Comparison of ENCODE assay signal across 8 cellular contexts in genomic region chr2:127479219-127479825, GRCh38. TPM values are rescaled to one million over a fixed set of nuclear protein-coding genes. Genes with fewer than 3 reads are reported as not detected.
DNase-seq lines count a peak whose midpoint lies in the region; ATAC-seq and TF ChIP-seq lines count a peak whose summit lies in the region.

No MANE protein-coding gene starts in this region.

- peaks cover 9% of the 10 kb centered on the region for H3K9me3 Mint-ChIP-seq in activated CD8-positive, alpha-beta T cell treated with anti-CD3 and anti-CD28 coated beads for 36 hours

- H3K4me1 ChIP-seq in heart right ventricle (no peaks in the 10 kb centered on the region), gastrocnemius medialis (no peaks in the 10 kb centered on the region)
- no peaks in the 10 kb centered on the region for H3K4me1 ChIP-seq in effector memory CD4-positive, alpha-beta T cell (ENCODE audit: control insufficient read depth, insufficient read depth, low read length, poor library complexity, severe bottlenecking)

- peaks cover 0 to 12% (median 0%) of the 10 kb centered on the region in 11 donors for H3K9me3 ChIP-seq in heart right ventricle
- no peaks in the 10 kb centered on the region for H3K9me3 ChIP-seq in gastrocnemius medialis
- no peaks in the 10 kb centered on the region for H3K9me3 ChIP-seq in effector memory CD4-positive, alpha-beta T cell (ENCODE audit: control insufficient read depth, low read length)

- ATAC-seq in activated CD8-positive, alpha-beta T cell treated with anti-CD3 and anti-CD28 coated beads for 36 hours: peak; percentile 60
- ATAC-seq in heart right ventricle: peak in 6 of 8 donors; percentile 43 to 65 (median 55)
- peak in 1 of 2 donors; percentile 62 for ATAC-seq in gastrocnemius medialis
- no peak for ATAC-seq in HG02642 (IDR thresholded peaks at IDR 0.05; ENCODE audit: poor library complexity, unreplicated experiment)

- H3K36me3 Mint-ChIP-seq in activated CD8-positive, alpha-beta T cell treated with anti-CD3 and anti-CD28 coated beads for 36 hours (ENCODE audit: low read depth): peaks cover 30% of the 10 kb centered on the region

- DNase-seq in Ammon's horn (ENCODE audit: low spot score) (peak; percentile 69), GM19238 (ENCODE audit: insufficient read length, low spot score) (peak; percentile 17), NCI-H2029 treated with DMSO at 0.1 percent for 48 hours (lab: John Stamatoyannopoulos, UW) (peak; percentile 36), heart right ventricle (no peak), gastrocnemius medialis (no peak)
- no peak for DNase-seq in activated CD8-positive, alpha-beta T cell treated with anti-CD3 and anti-CD28 coated beads for 36 hours
- no peak for DNase-seq in effector memory CD4-positive, alpha-beta T cell

- no peak overlapping the region for H3K27ac Mint-ChIP-seq in activated CD8-positive, alpha-beta T cell treated with anti-CD3 and anti-CD28 coated beads for 36 hours

- in situ Hi-C loops in gastrocnemius medialis (cut with MboI; ENCODE audit: low sequenced_read_pairs in 4 of 4): loop anchor here in 3 of 4 donors (10.0 to 25.0 kb wide), 2 partner anchors 142 to 155 kb away; no protein-coding TSS in a partner anchor

- intact Hi-C loops in activated CD8-positive, alpha-beta T cell treated with anti-CD3 and anti-CD28 coated beads for 36 hours (cut with micrococcal nuclease): no loop called here
- intact Hi-C loops in heart right ventricle (cut with DNase I): loop anchor here in 8 of 10 donors (2.0 to 10.0 kb wide), 4 partner anchors 152 to 157 kb away; no protein-coding TSS in a partner anchor
- intact Hi-C loops in gastrocnemius medialis (cut with DNase I; ENCODE audit: low total_unique reads): loop anchor here (5.0 to 10.0 kb wide), 3 partner anchors 122 to 285 kb away; no protein-coding TSS in a partner anchor

- 53 to 58% methylated on average over 5 of the region's 5 CpGs for WGBS in heart right ventricle, 2 donors

- H3K27ac ChIP-seq in heart right ventricle: no peak overlapping the region
- H3K27ac ChIP-seq in gastrocnemius medialis: no peak overlapping the region
- H3K27ac ChIP-seq in effector memory CD4-positive, alpha-beta T cell (ENCODE audit: insufficient read depth, low read length, poor library complexity, severe bottlenecking): no peak overlapping the region

- no peaks in the 10 kb centered on the region for H3K27me3 Mint-ChIP-seq in activated CD8-positive, alpha-beta T cell treated with anti-CD3 and anti-CD28 coated beads for 36 hours

- POLR2A ChIA-PET in activated CD8-positive, alpha-beta T cell treated with anti-CD3 and anti-CD28 coated beads for 36 hours (lab: Charles Lee): interaction anchor here (0.8 to 1.6 kb wide), 5 partner anchors 8 to 185 kb away, joined by 3 to 7 read pairs (median 3); no protein-coding TSS in a partner anchor

- H3K27me3 ChIP-seq in heart right ventricle: no peaks in the 10 kb centered on the region
- H3K27me3 ChIP-seq in gastrocnemius medialis: no peaks in the 10 kb centered on the region
- H3K27me3 ChIP-seq in effector memory CD4-positive, alpha-beta T cell (replicated peaks; ENCODE audit: control insufficient read depth, insufficient read depth, low read length, poor library complexity, severe bottlenecking): no peaks in the 10 kb centered on the region

- peak; percentile 75 for TF ChIP-seq CTCF in activated CD8-positive, alpha-beta T cell treated with anti-CD3 and anti-CD28 coated beads for 36 hours (IDR thresholded peaks at IDR 0.05)
- peak; percentile 35 to 78 (median 66) for TF ChIP-seq CTCF in heart right ventricle (IDR thresholded peaks at IDR 0.05)
- TF ChIP-seq CTCF in gastrocnemius medialis (IDR thresholded peaks at IDR 0.05 in 4 of 5, conservative IDR thresholded peaks at IDR 0.05 in 1 of 5): peak in 4 of 5 experiments; percentile 48 to 68 (median 60)

- peaks cover 0 to 47% (median 25%) of the 10 kb centered on the region in 9 donors for H3K36me3 ChIP-seq in heart right ventricle
- H3K36me3 ChIP-seq in gastrocnemius medialis: peaks cover 0 to 31% of the 10 kb centered on the region in 2 donors
- peaks cover 30% of the 10 kb centered on the region for H3K36me3 ChIP-seq in effector memory CD4-positive, alpha-beta T cell (ENCODE audit: control insufficient read depth, insufficient read depth, low read length)

- H3K4me3 ChIP-seq in heart right ventricle: no peak overlapping the region
- no peak overlapping the region for H3K4me3 ChIP-seq in gastrocnemius medialis
- no peak overlapping the region for H3K4me3 ChIP-seq in effector memory CD4-positive, alpha-beta T cell (ENCODE audit: insufficient read depth, low read depth, low read length, poor library complexity, severe bottlenecking)

- H3K4me3 Mint-ChIP-seq in activated CD8-positive, alpha-beta T cell treated with anti-CD3 and anti-CD28 coated beads for 36 hours: no peak overlapping the region

- CTCF ChIA-PET in activated CD8-positive, alpha-beta T cell treated with anti-CD3 and anti-CD28 coated beads for 36 hours (lab: Charles Lee): interaction anchor here (0.7 to 2.7 kb wide), 48 partner anchors 8 to 285 kb away, joined by 3 to 24 read pairs (median 4); partner anchors contain the start of genes ERCC3 and IWS1

- no peak for TF ChIP-seq POLR2A in gastrocnemius medialis (IDR thresholded peaks at IDR 0.05)

- no peaks in the 10 kb centered on the region for H3K4me1 Mint-ChIP-seq in activated CD8-positive, alpha-beta T cell treated with anti-CD3 and anti-CD28 coated beads for 36 hours (ENCODE audit: low read depth)

RNA-seq across cellular contexts. Expression of gene IWS1, which starts 47.0 kb away (rescaled TPM):
- 10 to 100 TPM; 52.3 to 53.7 TPM for total RNA-seq in activated CD8-positive, alpha-beta T cell treated with anti-CD3 and anti-CD28 coated beads for 36 hours
- total RNA-seq in heart right ventricle: 10 to 100 TPM; 37.6 to 64.8 (median 46.4) TPM
- polyA plus RNA-seq in heart right ventricle: 10 to 100 TPM; 37.4 to 51.6 TPM
- total RNA-seq in gastrocnemius medialis: 10 to 100 TPM; 50.5 to 77.0 (median 65.3) TPM

RNA-seq across cellular contexts. Expression of gene MYO7B, which starts 56.2 kb away (rescaled TPM):
- 1 to 10 TPM in 1 of 2 experiments, under 1 TPM in 1; 0.65 to 1.2 TPM for total RNA-seq in activated CD8-positive, alpha-beta T cell treated with anti-CD3 and anti-CD28 coated beads for 36 hours
- total RNA-seq in heart right ventricle (1 to 10 TPM in 3 of 10 donors, under 1 TPM in 7; 0.42 to 1.4 (median 0.77) TPM), gastrocnemius medialis (under 1 TPM in 3 of 4 donors, not detected in 1; 0.07 to 0.83 (median 0.51) TPM)
- polyA plus RNA-seq in heart right ventricle: 1 to 10 TPM; 1.4 to 2.3 TPM

Comparison
In these comparisons a context has a peak if more than half of its experiments do, and no peak if none do; other contexts are left out.
1. DNase-seq: peak in Ammon's horn (single experiment), GM19238 (single experiment) and NCI-H2029 treated with DMSO at 0.1 percent for 48 hours (single experiment); none in activated CD8-positive, alpha-beta T cell treated with anti-CD3 and anti-CD28 coated beads for 36 hours (single experiment), heart right ventricle (0 of 2), gastrocnemius medialis (0 of 2) and effector memory CD4-positive, alpha-beta T cell (0 of 3).
2. Peak in every context shown above with its lines, with median percentiles within 50 percentile points of each other: CTCF ChIP-seq.